Comparison of ENCODE assay signal across 23 cellular contexts in the genomic region with DNA sequence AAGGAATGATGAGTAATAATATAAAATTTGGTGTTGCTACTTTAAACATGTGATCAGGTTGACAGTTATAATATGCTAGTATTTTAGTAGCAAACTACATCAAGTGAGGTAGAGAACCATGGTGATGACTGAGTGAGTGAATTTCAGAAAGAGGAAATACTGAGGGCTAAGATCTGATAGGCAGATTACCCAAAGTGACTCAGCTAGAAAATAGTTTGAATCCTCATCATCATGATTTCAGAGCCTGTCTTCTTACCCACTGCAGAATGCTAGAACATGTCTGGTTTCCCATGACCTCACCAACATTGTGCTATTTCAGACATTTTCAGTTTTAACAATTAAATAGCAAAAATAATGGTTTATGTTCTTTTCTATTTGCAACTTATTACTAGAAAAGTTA.
DNase-seq lines count a peak whose midpoint lies in the region; ATAC-seq and TF ChIP-seq lines count a peak whose summit lies in the region.
"Had no signal": no experiment of that assay in that cellular context is flagged by ENCODE, and none has a peak within 500 bp of the region (broad histone marks: within the 10 kb centered on the region; RNA-seq: fewer than 3 reads in every experiment).

No MANE protein-coding gene starts in this region.

- H3K27me3 ChIP-seq in brain microvascular endothelial cell (replicated peaks) (no peaks in the 10 kb centered on the region), smooth muscle cell (ENCODE audit: low read depth) (no peaks in the 10 kb centered on the region)
- H3K27me3 ChIP-seq: neutrophil, vagina had no signal

- H3K4me2 ChIP-seq in smooth muscle cell, result peak overlapping the region; percentile 4

- no peak overlapping the region for H3K9ac ChIP-seq in smooth muscle cell (ENCODE audit: low read depth)

- H3K36me3 ChIP-seq in brain microvascular endothelial cell (replicated peaks) (no peaks in the 10 kb centered on the region), smooth muscle cell (ENCODE audit: low read depth) (no peaks in the 10 kb centered on the region)
- H3K36me3 ChIP-seq: neutrophil, vagina had no signal

- H3K79me2 ChIP-seq in smooth muscle cell (ENCODE audit: low read depth), result no peaks in the 10 kb centered on the region

- H3K4me3 ChIP-seq in brain microvascular endothelial cell (ENCODE audit: low read depth, low read length), result no peak overlapping the region
- no peak overlapping the region for H3K4me3 ChIP-seq in smooth muscle cell
- H3K4me3 ChIP-seq: skin epidermis, vagina had no signal

- peak overlapping the region; percentile 36 for H2AFZ ChIP-seq in smooth muscle cell (ENCODE audit: low read depth)

- ATAC-seq in left lobe of liver, result no peak
- ATAC-seq: stimulated activated naive B cell treated with anti-CD40 and anti-IgM and Interleukin-4, amounts not matched to agents 10 μg/mL and 1 μg/mL and 100 μg/mL, for 72 hours had no signal

- TF ChIP-seq CTCF in brain microvascular endothelial cell (IDR thresholded peaks at IDR 0.05; ENCODE audit: low read depth, low read length, missing control alignments) (no peak), smooth muscle cell (IDR thresholded peaks at IDR 0.05; ENCODE audit: borderline replicate concordance, insufficient read depth, poor library complexity, severe bottlenecking) (no peak)

- H3K4me1 ChIP-seq in smooth muscle cell (ENCODE audit: low read depth), result no peaks in the 10 kb centered on the region
- H3K4me1 ChIP-seq: vagina had no signal

- no peaks in the 10 kb centered on the region for H3F3A ChIP-seq in smooth muscle cell (ENCODE audit: low read depth)

- no peaks in the 10 kb centered on the region for H3K9me3 ChIP-seq in smooth muscle cell (replicated peaks; ENCODE audit: low read depth)
- H3K9me3 ChIP-seq: neutrophil, vagina had no signal

- peak; percentile 19 for DNase-seq in HT1080 (ENCODE audit: low read depth)
- DNase-seq in RKO (ENCODE audit: low spot score), result peak; percentile 54
- DNase-seq in brain microvascular endothelial cell, result peak; percentile 18
- no peak for DNase-seq in smooth muscle cell (lab: John Stamatoyannopoulos, UW; ENCODE audit: unreplicated experiment)
- no peak for DNase-seq in NCI-H2227 treated with DMSO at 0.1 percent for 48 hours (lab: John Stamatoyannopoulos, UW)
- no peak for DNase-seq in hypothalamus (lab: John Stamatoyannopoulos, UW)
- no peak for DNase-seq in left lobe of liver (ENCODE audit: low spot score)
- DNase-seq: activated CD4-positive, alpha-beta T cell treated with anti-CD3 and anti-CD28 coated beads for 4 hours; activated naive CD4-positive, alpha-beta T cell treated with Interleukin-2 at 50 U/mL for 16 hours; activated T-cell treated with anti-CD3 and anti-CD28 coated beads, Interleukin-2, amount 50 U/mL, for 48 hours; amygdala; CD8-positive, alpha-beta memory T cell; erythroblast; foreskin melanocyte; kidney; NCI-H1417; NCI-H2081 treated with DMSO at 0.1 percent for 48 hours; NCI-H510A; NK-92 treated with Interleukin-12 subunit alpha and Interleukin-12 subunit beta, amount 100 ng/mL, for 24 hours; stimulated activated naive B cell treated with anti-CD40 and anti-IgM and Interleukin-4, amounts not matched to agents 10 μg/mL and 1 μg/mL and 100 μg/mL, for 72 hours had no signal

- H4K20me1 ChIP-seq in smooth muscle cell (ENCODE audit: low read depth), result no peaks in the 10 kb centered on the region

- in situ Hi-C loops in brain microvascular endothelial cell (cut with HindIII; ENCODE audit: low pct_ligation_motif_present, low sequenced_read_pairs), result no loop called here

- H3K27ac ChIP-seq in brain microvascular endothelial cell (no peak overlapping the region), smooth muscle cell (ENCODE audit: low read depth) (peak overlapping the region; percentile 57)
- H3K27ac ChIP-seq: neutrophil, skin epidermis, vagina had no signal

Comparison
In these comparisons a context has a peak if more than half of its experiments do, and no peak if none do; other contexts are left out.
1. DNase-seq: peak in HT1080 (single experiment), RKO (single experiment) and brain microvascular endothelial cell (single experiment); none in smooth muscle cell (single experiment), NCI-H2227 treated with DMSO at 0.1 percent for 48 hours (single experiment), hypothalamus (0 of 51) and left lobe of liver (single experiment).